In genomic region chr1:222095606-222096475, GRCh38 we compare ENCODE assay signal across 8 cellular contexts.
DNase-seq lines count a peak whose midpoint lies in the region; ATAC-seq and TF ChIP-seq lines count a peak whose summit lies in the region.

No MANE protein-coding gene starts in this region.

- POLR2A ChIA-PET in AG04449 (lab: Yijun Ruan, JAX) (no interaction called here), SK-N-SH (lab: Yijun Ruan, JAX) (no interaction called here)

- H3K79me2 ChIP-seq in SK-N-SH (ENCODE audit: insufficient read depth): no peaks in the 10 kb centered on the region

- H3K9me3 ChIP-seq in SK-N-SH: no peaks in the 10 kb centered on the region

- TF ChIP-seq CTCF in AG04449 (IDR thresholded peaks at IDR 0.05; ENCODE audit: insufficient read depth, low read length, missing control alignments) (peak; percentile 55), SK-N-SH (IDR thresholded peaks at IDR 0.05) (peak; percentile 73), omental fat pad (IDR thresholded peaks at IDR 0.05) (no peak)

- DNase-seq in AG04449 (ENCODE audit: low read depth, low spot score) (no peak), SK-N-SH (peak; percentile 47), iris pigment epithelial cell (ENCODE audit: low read depth) (peak; percentile 28), omental fat pad (ENCODE audit: low spot score) (no peak)
- peak; percentile 75 for DNase-seq in activated naive CD4-positive, alpha-beta T cell treated with anti-CD3 and anti-CD28 coated beads, Interleukin-2, amount 10 ng/mL, durations not matched to agents 7 days and 5 days
- DNase-seq in stimulated activated CD4-positive, alpha-beta T cell treated with anti-CD3 and anti-CD28 coated beads, TNF-alpha, amount 100 ng/mL, for 24 hours (ENCODE audit: low read depth in 3 of 3): peak; percentile 30 to 51 (median 50)

- H3K9me2 ChIP-seq in SK-N-SH: no peaks in the 10 kb centered on the region

- H3K9ac ChIP-seq in SK-N-SH: no peak overlapping the region

- no peak overlapping the region for H3K4me2 ChIP-seq in SK-N-SH

- H3K27me3 Mint-ChIP-seq in activated naive CD4-positive, alpha-beta T cell treated with anti-CD3 and anti-CD28 coated beads, Interleukin-2, amount 10 ng/mL, durations not matched to agents 7 days and 5 days: no peaks in the 10 kb centered on the region

- 42% methylated on average over 11 of the region's 11 CpGs for WGBS in SK-N-SH (ENCODE audit: low lambda C conversion rate)

- no peaks in the 10 kb centered on the region; a peak in 1 of 4 replicates for H3K4me1 ChIP-seq in SK-N-SH (ENCODE audit: control insufficient read depth in 1 of 2, insufficient read depth in 2 of 2, low read depth in 1 of 2, low read length in 1 of 2)

- CTCF ChIA-PET in AG04449 (lab: Yijun Ruan, JAX): interaction anchor here (1.0 to 2.7 kb wide), 9 partner anchors 9 to 610 kb away, joined by 3 to 18 read pairs (median 4); no protein-coding TSS in a partner anchor
- CTCF ChIA-PET in SK-N-SH (lab: Yijun Ruan, JAX): interaction anchor here (0.9 to 3.9 kb wide), 16 partner anchors 8 to 360 kb away, joined by 3 to 29 read pairs (median 3); no protein-coding TSS in a partner anchor
- CTCF ChIA-PET in activated naive CD4-positive, alpha-beta T cell treated with anti-CD3 and anti-CD28 coated beads, Interleukin-2, amount 10 ng/mL, durations not matched to agents 7 days and 5 days (lab: Charles Lee): interaction anchor here (0.8 to 4.2 kb wide), 10 partner anchors 10 to 1195 kb away, joined by 3 to 26 read pairs (median 4); no protein-coding TSS in a partner anchor

- H3F3A ChIP-seq in SK-N-SH (replicated peaks; ENCODE audit: insufficient read depth): no peaks in the 10 kb centered on the region

- no peak overlapping the region for H3K4me3 Mint-ChIP-seq in activated naive CD4-positive, alpha-beta T cell treated with anti-CD3 and anti-CD28 coated beads, Interleukin-2, amount 10 ng/mL, durations not matched to agents 7 days and 5 days

- no peak overlapping the region for H3K27ac Mint-ChIP-seq in activated naive CD4-positive, alpha-beta T cell treated with anti-CD3 and anti-CD28 coated beads, Interleukin-2, amount 10 ng/mL, durations not matched to agents 7 days and 5 days

- H3K4me1 Mint-ChIP-seq in activated naive CD4-positive, alpha-beta T cell treated with anti-CD3 and anti-CD28 coated beads, Interleukin-2, amount 10 ng/mL, durations not matched to agents 7 days and 5 days: no peaks in the 10 kb centered on the region

- peak; percentile 57 for TF ChIP-seq RAD21 in SK-N-SH (IDR thresholded peaks at IDR 0.05; ENCODE audit: low read length)

- no peak overlapping the region for H3K27ac ChIP-seq in SK-N-SH (ENCODE audit: low read depth in 2 of 2, low read length in 1 of 2)

- no peaks in the 10 kb centered on the region for H3K36me3 ChIP-seq in SK-N-SH (replicated peaks in 1 of 2; ENCODE audit: control insufficient read depth in 1 of 2, insufficient read depth in 2 of 2, low read length in 1 of 2)

- H2AFZ ChIP-seq in SK-N-SH (ENCODE audit: low read depth): no peak overlapping the region

- H3K4me3 ChIP-seq in AG04449 (ENCODE audit: low read depth, low read length) (no peak overlapping the region), SK-N-SH (ENCODE audit: low read depth in 2 of 2, low read length in 1 of 2) (no peak overlapping the region)

- no peaks in the 10 kb centered on the region for H3K9me3 Mint-ChIP-seq in activated naive CD4-positive, alpha-beta T cell treated with anti-CD3 and anti-CD28 coated beads, Interleukin-2, amount 10 ng/mL, durations not matched to agents 7 days and 5 days

- TF ChIP-seq EP300 in SK-N-SH (IDR thresholded peaks at IDR 0.05; ENCODE audit: borderline replicate concordance in 1 of 2, low read depth in 1 of 2, low read length in 1 of 2): no peak

- no peaks in the 10 kb centered on the region for H4K20me1 ChIP-seq in SK-N-SH (ENCODE audit: insufficient read depth)

- H3K27me3 ChIP-seq in SK-N-SH (ENCODE audit: insufficient read depth): no peaks in the 10 kb centered on the region

- no peaks in the 10 kb centered on the region for H3K36me3 Mint-ChIP-seq in activated naive CD4-positive, alpha-beta T cell treated with anti-CD3 and anti-CD28 coated beads, Interleukin-2, amount 10 ng/mL, durations not matched to agents 7 days and 5 days

- ATAC-seq in GM18870 (IDR thresholded peaks at IDR 0.05; ENCODE audit: unreplicated experiment) (peak; percentile 70), HG03108 (IDR thresholded peaks at IDR 0.05; ENCODE audit: unreplicated experiment) (peak; percentile 58), omental fat pad (ENCODE audit: low FRiP score) (no peak)

TF ChIP-seq in SK-N-SH, 30 proteins besides CTCF, POLR2A, EP300 and RAD21:
- TF ChIP-seq NFIC (IDR thresholded peaks at IDR 0.05; ENCODE audit: borderline replicate concordance): no peak
- TF ChIP-seq SMC3 (IDR thresholded peaks at IDR 0.05; ENCODE audit: low read depth, low read length): peak; percentile 23

Comparison
In these comparisons a context has a peak if more than half of its experiments do, and no peak if none do; other contexts are left out.
1. DNase-seq: peak in SK-N-SH (single experiment), activated naive CD4-positive, alpha-beta T cell treated with anti-CD3 and anti-CD28 coated beads, Interleukin-2, amount 10 ng/mL, durations not matched to agents 7 days and 5 days (single experiment), iris pigment epithelial cell (single experiment) and stimulated activated CD4-positive, alpha-beta T cell treated with anti-CD3 and anti-CD28 coated beads, TNF-alpha, amount 100 ng/mL, for 24 hours (3 of 3); none in AG04449 (single experiment) and omental fat pad (single experiment).
2. CTCF ChIP-seq: peak in AG04449 (single experiment) and SK-N-SH (single experiment); none in omental fat pad (0 of 3).